8 cellular contexts compared by ENCODE assay signal in the genomic region with DNA sequence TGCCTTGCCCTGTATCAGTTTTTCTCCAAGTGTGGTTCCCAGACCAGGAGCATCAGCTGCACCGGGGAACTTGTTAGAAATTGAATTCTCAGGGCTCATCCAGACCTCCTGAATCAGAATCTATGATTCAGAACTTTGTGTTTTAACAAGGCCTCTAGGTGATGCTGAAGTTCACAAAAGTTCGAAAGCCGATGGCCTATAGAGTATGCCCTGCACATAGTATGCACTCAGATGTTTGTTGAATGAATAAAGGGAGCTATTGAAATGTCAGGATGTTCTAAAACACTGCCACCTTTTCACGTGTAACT. TPM values are rescaled to one million over a fixed set of nuclear protein-coding genes. Genes with fewer than 3 reads are reported as not detected.
DNase-seq lines count a peak whose midpoint lies in the region; ATAC-seq and TF ChIP-seq lines count a peak whose summit lies in the region.

No MANE protein-coding gene starts in this region.

- intact Hi-C loops in PC-9 (cut with micrococcal nuclease; ENCODE audit: unreplicated experiment) = no loop called here

- ATAC-seq in naive thymus-derived CD8-positive, alpha-beta T cell = peak in 1 of 2 donors; percentile 18
- no peak for ATAC-seq in HG03039 (IDR thresholded peaks at IDR 0.05; ENCODE audit: unreplicated experiment)

- no peaks in the 10 kb centered on the region for H3K36me3 ChIP-seq in CD8-positive, alpha-beta memory T cell (ENCODE audit: insufficient read depth, low read length)
- H3K36me3 ChIP-seq in PC-9 (ENCODE audit: low read depth) = no peaks in the 10 kb centered on the region

- peak overlapping the region; percentile 47 to 75 (median 74) for H3K4me3 Mint-ChIP-seq in CD8-positive, alpha-beta memory T cell
- H3K4me3 Mint-ChIP-seq in endothelial cell (ENCODE audit: unreplicated experiment) = peak overlapping the region; percentile 94
- H3K4me3 Mint-ChIP-seq in naive thymus-derived CD8-positive, alpha-beta T cell = peak overlapping the region; percentile 75 to 96 (median 84)

- H3K9me2 ChIP-seq in PC-9 (ENCODE audit: insufficient read depth) = no peaks in the 10 kb centered on the region

- no peak overlapping the region for H3K27ac ChIP-seq in CD8-positive, alpha-beta memory T cell (ENCODE audit: low read depth, low read length)
- peak overlapping the region; percentile 47; the same call in 1 of the 2 replicates for H3K27ac ChIP-seq in PC-9

- DNase-seq in CD8-positive, alpha-beta memory T cell = no peak
- DNase-seq in PC-9 (no peak), endothelial cell (ENCODE audit: low spot score) (no peak), UCSD-AML1 (lab: John Stamatoyannopoulos, UW; ENCODE audit: unreplicated experiment) (no peak)
- no peak for DNase-seq in naive thymus-derived CD8-positive, alpha-beta T cell
- no peak for DNase-seq in effector CD4-positive, alpha-beta T cell
- no peak for DNase-seq in stimulated activated CD4-positive, alpha-beta T cell treated with anti-CD3 and anti-CD28 coated beads, Interleukin-4, amount 100 ng/mL, for 24 hours

- no peaks in the 10 kb centered on the region for H3K36me3 Mint-ChIP-seq in CD8-positive, alpha-beta memory T cell
- H3K36me3 Mint-ChIP-seq in endothelial cell (ENCODE audit: low read depth, unreplicated experiment) = no peaks in the 10 kb centered on the region
- no peaks in the 10 kb centered on the region for H3K36me3 Mint-ChIP-seq in naive thymus-derived CD8-positive, alpha-beta T cell

- H3K4me1 ChIP-seq in CD8-positive, alpha-beta memory T cell (ENCODE audit: insufficient read depth, low read length) = no peaks in the 10 kb centered on the region
- peaks cover 36% of the 10 kb centered on the region for H3K4me1 ChIP-seq in PC-9 (replicated peaks; ENCODE audit: insufficient read depth)

- no peaks in the 10 kb centered on the region for H3K9me3 ChIP-seq in CD8-positive, alpha-beta memory T cell (ENCODE audit: low read length)
- no peaks in the 10 kb centered on the region for H3K9me3 ChIP-seq in PC-9 (ENCODE audit: insufficient read depth, low read depth)

- no peak overlapping the region for H3K4me3 ChIP-seq in CD8-positive, alpha-beta memory T cell (ENCODE audit: low read length)
- H3K4me3 ChIP-seq in PC-9 = peak overlapping the region; percentile 68

- H3K27me3 ChIP-seq in CD8-positive, alpha-beta memory T cell (ENCODE audit: insufficient read depth, low read length, poor library complexity, severe bottlenecking) = peaks cover 7% of the 10 kb centered on the region
- no peaks in the 10 kb centered on the region for H3K27me3 ChIP-seq in PC-9 (ENCODE audit: insufficient read depth, low read depth)

- H4K20me1 ChIP-seq in PC-9 (ENCODE audit: insufficient read depth) = no peaks in the 10 kb centered on the region

- H3F3A ChIP-seq in PC-9 (ENCODE audit: insufficient read depth, low read depth) = peaks cover 36% of the 10 kb centered on the region

- TF ChIP-seq CTCF in PC-9 (conservative IDR thresholded peaks at IDR 0.05) (no peak), endothelial cell (IDR thresholded peaks at IDR 0.05; ENCODE audit: unreplicated experiment) (no peak)

- H2AFZ ChIP-seq in PC-9 = peak overlapping the region; percentile 94

- CTCF ChIA-PET in CD8-positive, alpha-beta memory T cell (lab: Charles Lee) = interaction anchor here (0.7 kb wide), 1 partner anchor 20 kb away, joined by 3 read pairs; no protein-coding TSS in a partner anchor
- CTCF ChIA-PET in PC-9 (lab: Charles Lee) = no interaction called here

- peak overlapping the region in 1 of 8 donors; percentile 44 for H3K27ac Mint-ChIP-seq in CD8-positive, alpha-beta memory T cell
- H3K27ac Mint-ChIP-seq in endothelial cell (ENCODE audit: unreplicated experiment) = peak overlapping the region; percentile 42
- peak overlapping the region in 2 of 10 donors; percentile 42 to 59 for H3K27ac Mint-ChIP-seq in naive thymus-derived CD8-positive, alpha-beta T cell

- H3K79me2 ChIP-seq in PC-9 (ENCODE audit: low read depth) = peaks cover 7% of the 10 kb centered on the region

- peaks cover 35 to 66% of the 10 kb centered on the region in 2 donors for H3K27me3 Mint-ChIP-seq in CD8-positive, alpha-beta memory T cell
- H3K27me3 Mint-ChIP-seq in endothelial cell (ENCODE audit: unreplicated experiment) = peaks cover 4% of the 10 kb centered on the region
- H3K27me3 Mint-ChIP-seq in naive thymus-derived CD8-positive, alpha-beta T cell = peaks cover 25 to 68% (median 33%) of the 10 kb centered on the region in 5 donors

- peaks cover 6 to 12% (median 6%) of the 10 kb centered on the region in 3 donors for H3K4me1 Mint-ChIP-seq in CD8-positive, alpha-beta memory T cell
- H3K4me1 Mint-ChIP-seq in endothelial cell (ENCODE audit: unreplicated experiment) = peaks cover 8% of the 10 kb centered on the region
- peaks cover 6 to 8% (median 6%) of the 10 kb centered on the region in 4 donors for H3K4me1 Mint-ChIP-seq in naive thymus-derived CD8-positive, alpha-beta T cell

- TSS peak; percentile 50 for BruUV-seq in PC-9 (replicated peaks; lab: Mats Ljungman, UMichigan)

- H3K9me3 Mint-ChIP-seq in CD8-positive, alpha-beta memory T cell = no peaks in the 10 kb centered on the region
- no peaks in the 10 kb centered on the region for H3K9me3 Mint-ChIP-seq in endothelial cell (ENCODE audit: unreplicated experiment)
- H3K9me3 Mint-ChIP-seq in naive thymus-derived CD8-positive, alpha-beta T cell = no peaks in the 10 kb centered on the region

- peak overlapping the region; percentile 86 for H3K4me2 ChIP-seq in PC-9

- POLR2A ChIA-PET in CD8-positive, alpha-beta memory T cell (lab: Charles Lee) = no interaction called here
- POLR2A ChIA-PET in PC-9 (lab: Charles Lee; ENCODE audit: unreplicated experiment) = interaction anchor here (0.7 kb wide), 1 partner anchor 54 kb away, joined by 4 read pairs; no protein-coding TSS in a partner anchor
- POLR2A ChIA-PET in naive thymus-derived CD8-positive, alpha-beta T cell (lab: Charles Lee) = no interaction called here

RNA-seq across cellular contexts. Expression of gene LARP6, which starts 0.7 kb away (rescaled TPM):
- total RNA-seq in CD8-positive, alpha-beta memory T cell = under 1 TPM in 1 of 2 experiments, not detected in 1; 0.51 TPM
- 0.05 TPM for polyA plus RNA-seq in CD8-positive, alpha-beta memory T cell
- total RNA-seq in PC-9 (2021) (31.2 and 33.4 TPM in 2 replicates), endothelial cell (ENCODE audit: unreplicated experiment) (4.5 TPM)
- total RNA-seq in naive thymus-derived CD8-positive, alpha-beta T cell = under 1 TPM in 1 of 2 experiments, not detected in 1; 0.36 TPM
- under 1 TPM in 1 of 3 donors, not detected in 2; 0.03 TPM for polyA plus RNA-seq in naive thymus-derived CD8-positive, alpha-beta T cell

RNA-seq across cellular contexts. Expression of gene THAP10, which starts 37.6 kb away (rescaled TPM):
- total RNA-seq in CD8-positive, alpha-beta memory T cell = under 1 TPM; 0.18 to 0.20 TPM
- polyA plus RNA-seq in CD8-positive, alpha-beta memory T cell = not detected
- total RNA-seq in PC-9 (2021) = 4.2 and 5.5 TPM in 2 replicates
- 1.9 TPM for total RNA-seq in endothelial cell (ENCODE audit: unreplicated experiment)
- total RNA-seq in naive thymus-derived CD8-positive, alpha-beta T cell = not detected
- not detected for polyA plus RNA-seq in naive thymus-derived CD8-positive, alpha-beta T cell

RNA-seq across cellular contexts. Expression of gene LRRC49, which starts 38.0 kb away (rescaled TPM):
- total RNA-seq in CD8-positive, alpha-beta memory T cell = under 1 TPM; 0.46 to 0.62 TPM
- polyA plus RNA-seq in CD8-positive, alpha-beta memory T cell = not detected
- 6.2 and 6.3 TPM in 2 replicates for total RNA-seq in PC-9 (2021)
- 4.2 TPM for total RNA-seq in endothelial cell (ENCODE audit: unreplicated experiment)
- not detected for total RNA-seq in naive thymus-derived CD8-positive, alpha-beta T cell
- polyA plus RNA-seq in naive thymus-derived CD8-positive, alpha-beta T cell = not detected
